ENCODE assay signal across 1 cellular context in the genomic region with DNA sequence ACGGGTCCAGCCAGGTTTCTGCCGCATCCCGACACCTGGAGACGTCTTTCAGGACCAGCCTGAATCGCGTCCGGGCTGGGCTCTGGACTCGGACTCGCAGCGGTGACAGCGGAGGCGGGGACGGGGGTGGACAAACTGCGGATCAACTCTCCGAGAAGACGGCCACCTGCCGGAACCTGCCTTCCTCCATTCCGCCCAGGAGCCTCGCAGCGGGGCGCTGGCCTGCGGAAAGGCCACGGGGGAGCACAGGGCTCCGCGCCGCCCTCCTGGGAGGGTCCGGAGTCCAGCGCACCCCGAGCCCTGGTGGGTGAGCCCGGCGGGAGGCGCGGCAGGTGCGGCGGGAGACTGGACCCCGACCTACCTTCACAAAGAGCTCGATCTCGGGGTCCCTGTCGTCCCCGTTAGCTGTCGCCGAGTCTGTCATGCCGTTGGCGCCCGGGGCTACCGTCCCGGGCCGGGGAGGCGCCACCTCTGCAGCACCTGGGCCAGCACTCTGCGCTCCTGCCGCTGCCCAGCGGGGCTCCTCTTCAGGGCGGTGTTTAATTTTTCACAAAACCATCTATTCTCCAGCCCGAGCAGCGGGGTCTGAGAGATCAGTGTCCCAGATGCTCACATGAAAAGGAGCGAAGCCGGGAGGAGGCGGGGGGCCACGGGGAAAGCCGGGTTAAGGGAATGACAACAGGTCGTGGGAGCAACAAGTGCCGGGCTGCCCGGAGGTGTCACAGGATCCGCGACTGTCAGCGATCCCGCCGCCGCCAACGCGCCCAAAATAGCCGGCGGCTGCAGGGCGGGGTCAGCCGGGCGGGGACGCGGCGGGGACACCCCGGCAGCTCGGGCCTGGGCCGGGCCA.
TF ChIP-seq lines count a peak whose summit lies in the region.

A gene (minus strand): TSS at position 742 of the 850 bp plus-strand sequence. CDS start 318 bp downstream, at position 424.

TF ChIP-seq in HEK293, 187 proteins besides CTCF, POLR2A, EP300 and RAD21 (continued from another document and continues in another):
- TF ChIP-seq, protein P1, sequence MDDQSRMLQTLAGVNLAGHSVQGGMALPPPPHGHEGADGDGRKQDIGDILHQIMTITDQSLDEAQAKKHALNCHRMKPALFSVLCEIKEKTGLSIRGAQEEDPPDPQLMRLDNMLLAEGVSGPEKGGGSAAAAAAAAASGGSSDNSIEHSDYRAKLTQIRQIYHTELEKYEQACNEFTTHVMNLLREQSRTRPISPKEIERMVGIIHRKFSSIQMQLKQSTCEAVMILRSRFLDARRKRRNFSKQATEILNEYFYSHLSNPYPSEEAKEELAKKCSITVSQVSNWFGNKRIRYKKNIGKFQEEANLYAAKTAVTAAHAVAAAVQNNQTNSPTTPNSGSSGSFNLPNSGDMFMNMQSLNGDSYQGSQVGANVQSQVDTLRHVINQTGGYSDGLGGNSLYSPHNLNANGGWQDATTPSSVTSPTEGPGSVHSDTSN (CRISPR knock-in tag; IDR thresholded peaks at IDR 0.05), result 0 out of 2 replicates have a peak, but pooled peaks have one; percentile 62
- TF ChIP-seq ZFHX2 (tag by site-specific recombination; conservative IDR thresholded peaks at IDR 0.05) (peak; percentile 69), ZNF585B (tag by site-specific recombination; IDR thresholded peaks at IDR 0.05) (no peak), ZNF223 (tag by site-specific recombination; IDR thresholded peaks at IDR 0.05) (no peak), ZNF707 (tag by site-specific recombination; IDR thresholded peaks at IDR 0.05) (no peak), ZNF24 (tag by site-specific recombination; IDR thresholded peaks at IDR 0.05) (no peak), ZNF654 (tag by site-specific recombination; IDR thresholded peaks at IDR 0.05; ENCODE audit: low read depth) (no peak), ZBTB20 (tag by site-specific recombination; IDR thresholded peaks at IDR 0.05) (peak; percentile 79), ZNF558 (tag by site-specific recombination; IDR thresholded peaks at IDR 0.05) (no peak), SP7 (tag by site-specific recombination; IDR thresholded peaks at IDR 0.05) (no peak), ZBTB17 (tag by site-specific recombination; IDR thresholded peaks at IDR 0.05) (peak; percentile 70), SALL2 (tag by site-specific recombination; IDR thresholded peaks at IDR 0.05; ENCODE audit: borderline replicate concordance) (no peak), ZEB2 (tag by site-specific recombination; IDR thresholded peaks at IDR 0.05) (peak; percentile 56; the same call in 1 of the 2 replicates), SCRT2 (tag by site-specific recombination; IDR thresholded peaks at IDR 0.05) (peak; percentile 100), ZNF433 (tag by site-specific recombination; IDR thresholded peaks at IDR 0.05; ENCODE audit: low read depth) (no peak), ZNF600 (tag by site-specific recombination; IDR thresholded peaks at IDR 0.05) (peak; percentile 65), ZNF777 (tag by site-specific recombination; IDR thresholded peaks at IDR 0.05; ENCODE audit: borderline replicate concordance) (0 out of 2 replicates have a peak, but pooled peaks have one; percentile 23), ZFP3 (tag by site-specific recombination; IDR thresholded peaks at IDR 0.05; ENCODE audit: low read depth) (no peak), SETDB1 (IDR thresholded peaks at IDR 0.05; ENCODE audit: insufficient read length, low read length) (no peak), ZNF658 (tag by site-specific recombination; IDR thresholded peaks at IDR 0.05) (no peak), ZNF626 (tag by site-specific recombination; IDR thresholded peaks at IDR 0.05) (no peak), ZNF571 (tag by site-specific recombination; IDR thresholded peaks at IDR 0.05) (no peak), ZIC2 (tag by site-specific recombination; IDR thresholded peaks at IDR 0.05) (peak; percentile 97), ZNF2 (tag by site-specific recombination; IDR thresholded peaks at IDR 0.05) (0 out of 2 replicates have a peak, but pooled peaks have one; percentile 57), ZNF510 (tag by site-specific recombination; IDR thresholded peaks at IDR 0.05; ENCODE audit: insufficient replicate concordance) (no peak), ZNF211 (tag by site-specific recombination; IDR thresholded peaks at IDR 0.05; ENCODE audit: low read depth) (no peak), ZNF677 (tag by site-specific recombination; IDR thresholded peaks at IDR 0.05) (peak; percentile 12; the same call in 1 of the 2 replicates), ZNF830 (tag by site-specific recombination; IDR thresholded peaks at IDR 0.05; ENCODE audit: low read depth) (no peak), ZNF174 (tag by site-specific recombination; IDR thresholded peaks at IDR 0.05) (no peak), KLF16 (tag by site-specific recombination; IDR thresholded peaks at IDR 0.05) (no peak), ZNF473 (tag by site-specific recombination; IDR thresholded peaks at IDR 0.05) (no peak), ZNF10 (tag by site-specific recombination; IDR thresholded peaks at IDR 0.05) (no peak), RBAK (tag by site-specific recombination; IDR thresholded peaks at IDR 0.05) (no peak), ZBTB21 (tag by site-specific recombination; IDR thresholded peaks at IDR 0.05) (no peak), EGR2 (tag by site-specific recombination; IDR thresholded peaks at IDR 0.05; ENCODE audit: low read depth) (peak; percentile 73)
- TF ChIP-seq, protein P2, sequence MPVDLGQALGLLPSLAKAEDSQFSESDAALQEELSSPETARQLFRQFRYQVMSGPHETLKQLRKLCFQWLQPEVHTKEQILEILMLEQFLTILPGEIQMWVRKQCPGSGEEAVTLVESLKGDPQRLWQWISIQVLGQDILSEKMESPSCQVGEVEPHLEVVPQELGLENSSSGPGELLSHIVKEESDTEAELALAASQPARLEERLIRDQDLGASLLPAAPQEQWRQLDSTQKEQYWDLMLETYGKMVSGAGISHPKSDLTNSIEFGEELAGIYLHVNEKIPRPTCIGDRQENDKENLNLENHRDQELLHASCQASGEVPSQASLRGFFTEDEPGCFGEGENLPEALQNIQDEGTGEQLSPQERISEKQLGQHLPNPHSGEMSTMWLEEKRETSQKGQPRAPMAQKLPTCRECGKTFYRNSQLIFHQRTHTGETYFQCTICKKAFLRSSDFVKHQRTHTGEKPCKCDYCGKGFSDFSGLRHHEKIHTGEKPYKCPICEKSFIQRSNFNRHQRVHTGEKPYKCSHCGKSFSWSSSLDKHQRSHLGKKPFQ (tag by site-specific recombination; IDR thresholded peaks at IDR 0.05), result no peak
- TF ChIP-seq, protein P3, sequence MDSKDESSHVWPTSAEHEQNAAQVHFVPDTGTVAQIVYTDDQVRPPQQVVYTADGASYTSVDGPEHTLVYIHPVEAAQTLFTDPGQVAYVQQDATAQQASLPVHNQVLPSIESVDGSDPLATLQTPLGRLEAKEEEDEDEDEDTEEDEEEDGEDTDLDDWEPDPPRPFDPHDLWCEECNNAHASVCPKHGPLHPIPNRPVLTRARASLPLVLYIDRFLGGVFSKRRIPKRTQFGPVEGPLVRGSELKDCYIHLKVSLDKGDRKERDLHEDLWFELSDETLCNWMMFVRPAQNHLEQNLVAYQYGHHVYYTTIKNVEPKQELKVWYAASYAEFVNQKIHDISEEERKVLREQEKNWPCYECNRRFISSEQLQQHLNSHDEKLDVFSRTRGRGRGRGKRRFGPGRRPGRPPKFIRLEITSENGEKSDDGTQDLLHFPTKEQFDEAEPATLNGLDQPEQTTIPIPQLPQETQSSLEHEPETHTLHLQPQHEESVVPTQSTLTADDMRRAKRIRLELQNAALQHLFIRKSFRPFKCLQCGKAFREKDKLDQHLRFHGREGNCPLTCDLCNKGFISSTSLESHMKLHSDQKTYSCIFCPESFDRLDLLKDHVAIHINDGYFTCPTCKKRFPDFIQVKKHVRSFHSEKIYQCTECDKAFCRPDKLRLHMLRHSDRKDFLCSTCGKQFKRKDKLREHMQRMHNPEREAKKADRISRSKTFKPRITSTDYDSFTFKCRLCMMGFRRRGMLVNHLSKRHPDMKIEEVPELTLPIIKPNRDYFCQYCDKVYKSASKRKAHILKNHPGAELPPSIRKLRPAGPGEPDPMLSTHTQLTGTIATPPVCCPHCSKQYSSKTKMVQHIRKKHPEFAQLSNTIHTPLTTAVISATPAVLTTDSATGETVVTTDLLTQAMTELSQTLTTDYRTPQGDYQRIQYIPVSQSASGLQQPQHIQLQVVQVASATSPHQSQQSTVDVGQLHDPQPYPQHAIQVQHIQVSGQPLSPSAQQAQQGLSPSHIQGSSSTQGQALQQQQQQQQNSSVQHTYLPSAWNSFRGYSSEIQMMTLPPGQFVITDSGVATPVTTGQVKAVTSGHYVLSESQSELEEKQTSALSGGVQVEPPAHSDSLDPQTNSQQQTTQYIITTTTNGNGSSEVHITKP (tag by site-specific recombination; IDR thresholded peaks at IDR 0.05), result peak; percentile 95
- TF ChIP-seq, protein P4, sequence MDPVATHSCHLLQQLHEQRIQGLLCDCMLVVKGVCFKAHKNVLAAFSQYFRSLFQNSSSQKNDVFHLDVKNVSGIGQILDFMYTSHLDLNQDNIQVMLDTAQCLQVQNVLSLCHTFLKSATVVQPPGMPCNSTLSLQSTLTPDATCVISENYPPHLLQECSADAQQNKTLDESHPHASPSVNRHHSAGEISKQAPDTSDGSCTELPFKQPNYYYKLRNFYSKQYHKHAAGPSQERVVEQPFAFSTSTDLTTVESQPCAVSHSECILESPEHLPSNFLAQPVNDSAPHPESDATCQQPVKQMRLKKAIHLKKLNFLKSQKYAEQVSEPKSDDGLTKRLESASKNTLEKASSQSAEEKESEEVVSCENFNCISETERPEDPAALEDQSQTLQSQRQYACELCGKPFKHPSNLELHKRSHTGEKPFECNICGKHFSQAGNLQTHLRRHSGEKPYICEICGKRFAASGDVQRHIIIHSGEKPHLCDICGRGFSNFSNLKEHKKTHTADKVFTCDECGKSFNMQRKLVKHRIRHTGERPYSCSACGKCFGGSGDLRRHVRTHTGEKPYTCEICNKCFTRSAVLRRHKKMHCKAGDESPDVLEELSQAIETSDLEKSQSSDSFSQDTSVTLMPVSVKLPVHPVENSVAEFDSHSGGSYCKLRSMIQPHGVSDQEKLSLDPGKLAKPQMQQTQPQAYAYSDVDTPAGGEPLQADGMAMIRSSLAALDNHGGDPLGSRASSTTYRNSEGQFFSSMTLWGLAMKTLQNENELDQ (tag by site-specific recombination; IDR thresholded peaks at IDR 0.05; ENCODE audit: low read depth), result no peak
- TF ChIP-seq, protein P5, sequence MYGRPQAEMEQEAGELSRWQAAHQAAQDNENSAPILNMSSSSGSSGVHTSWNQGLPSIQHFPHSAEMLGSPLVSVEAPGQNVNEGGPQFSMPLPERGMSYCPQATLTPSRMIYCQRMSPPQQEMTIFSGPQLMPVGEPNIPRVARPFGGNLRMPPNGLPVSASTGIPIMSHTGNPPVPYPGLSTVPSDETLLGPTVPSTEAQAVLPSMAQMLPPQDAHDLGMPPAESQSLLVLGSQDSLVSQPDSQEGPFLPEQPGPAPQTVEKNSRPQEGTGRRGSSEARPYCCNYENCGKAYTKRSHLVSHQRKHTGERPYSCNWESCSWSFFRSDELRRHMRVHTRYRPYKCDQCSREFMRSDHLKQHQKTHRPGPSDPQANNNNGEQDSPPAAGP (tag by site-specific recombination; IDR thresholded peaks at IDR 0.05), result 0 out of 2 replicates have a peak, but pooled peaks have one; percentile 26
- TF ChIP-seq, protein P6, sequence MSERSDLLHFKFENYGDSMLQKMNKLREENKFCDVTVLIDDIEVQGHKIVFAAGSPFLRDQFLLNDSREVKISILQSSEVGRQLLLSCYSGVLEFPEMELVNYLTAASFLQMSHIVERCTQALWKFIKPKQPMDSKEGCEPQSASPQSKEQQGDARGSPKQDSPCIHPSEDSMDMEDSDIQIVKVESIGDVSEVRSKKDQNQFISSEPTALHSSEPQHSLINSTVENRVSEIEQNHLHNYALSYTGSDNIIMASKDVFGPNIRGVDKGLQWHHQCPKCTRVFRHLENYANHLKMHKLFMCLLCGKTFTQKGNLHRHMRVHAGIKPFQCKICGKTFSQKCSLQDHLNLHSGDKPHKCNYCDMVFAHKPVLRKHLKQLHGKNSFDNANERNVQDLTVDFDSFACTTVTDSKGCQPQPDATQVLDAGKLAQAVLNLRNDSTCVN (tag by site-specific recombination; optimal IDR thresholded peaks at IDR 0.05), result peak; percentile 40
- TF ChIP-seq, protein P7, sequence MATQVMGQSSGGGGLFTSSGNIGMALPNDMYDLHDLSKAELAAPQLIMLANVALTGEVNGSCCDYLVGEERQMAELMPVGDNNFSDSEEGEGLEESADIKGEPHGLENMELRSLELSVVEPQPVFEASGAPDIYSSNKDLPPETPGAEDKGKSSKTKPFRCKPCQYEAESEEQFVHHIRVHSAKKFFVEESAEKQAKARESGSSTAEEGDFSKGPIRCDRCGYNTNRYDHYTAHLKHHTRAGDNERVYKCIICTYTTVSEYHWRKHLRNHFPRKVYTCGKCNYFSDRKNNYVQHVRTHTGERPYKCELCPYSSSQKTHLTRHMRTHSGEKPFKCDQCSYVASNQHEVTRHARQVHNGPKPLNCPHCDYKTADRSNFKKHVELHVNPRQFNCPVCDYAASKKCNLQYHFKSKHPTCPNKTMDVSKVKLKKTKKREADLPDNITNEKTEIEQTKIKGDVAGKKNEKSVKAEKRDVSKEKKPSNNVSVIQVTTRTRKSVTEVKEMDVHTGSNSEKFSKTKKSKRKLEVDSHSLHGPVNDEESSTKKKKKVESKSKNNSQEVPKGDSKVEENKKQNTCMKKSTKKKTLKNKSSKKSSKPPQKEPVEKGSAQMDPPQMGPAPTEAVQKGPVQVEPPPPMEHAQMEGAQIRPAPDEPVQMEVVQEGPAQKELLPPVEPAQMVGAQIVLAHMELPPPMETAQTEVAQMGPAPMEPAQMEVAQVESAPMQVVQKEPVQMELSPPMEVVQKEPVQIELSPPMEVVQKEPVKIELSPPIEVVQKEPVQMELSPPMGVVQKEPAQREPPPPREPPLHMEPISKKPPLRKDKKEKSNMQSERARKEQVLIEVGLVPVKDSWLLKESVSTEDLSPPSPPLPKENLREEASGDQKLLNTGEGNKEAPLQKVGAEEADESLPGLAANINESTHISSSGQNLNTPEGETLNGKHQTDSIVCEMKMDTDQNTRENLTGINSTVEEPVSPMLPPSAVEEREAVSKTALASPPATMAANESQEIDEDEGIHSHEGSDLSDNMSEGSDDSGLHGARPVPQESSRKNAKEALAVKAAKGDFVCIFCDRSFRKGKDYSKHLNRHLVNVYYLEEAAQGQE (tag by site-specific recombination; IDR thresholded peaks at IDR 0.05), result peak; percentile 74
- TF ChIP-seq, protein P8, sequence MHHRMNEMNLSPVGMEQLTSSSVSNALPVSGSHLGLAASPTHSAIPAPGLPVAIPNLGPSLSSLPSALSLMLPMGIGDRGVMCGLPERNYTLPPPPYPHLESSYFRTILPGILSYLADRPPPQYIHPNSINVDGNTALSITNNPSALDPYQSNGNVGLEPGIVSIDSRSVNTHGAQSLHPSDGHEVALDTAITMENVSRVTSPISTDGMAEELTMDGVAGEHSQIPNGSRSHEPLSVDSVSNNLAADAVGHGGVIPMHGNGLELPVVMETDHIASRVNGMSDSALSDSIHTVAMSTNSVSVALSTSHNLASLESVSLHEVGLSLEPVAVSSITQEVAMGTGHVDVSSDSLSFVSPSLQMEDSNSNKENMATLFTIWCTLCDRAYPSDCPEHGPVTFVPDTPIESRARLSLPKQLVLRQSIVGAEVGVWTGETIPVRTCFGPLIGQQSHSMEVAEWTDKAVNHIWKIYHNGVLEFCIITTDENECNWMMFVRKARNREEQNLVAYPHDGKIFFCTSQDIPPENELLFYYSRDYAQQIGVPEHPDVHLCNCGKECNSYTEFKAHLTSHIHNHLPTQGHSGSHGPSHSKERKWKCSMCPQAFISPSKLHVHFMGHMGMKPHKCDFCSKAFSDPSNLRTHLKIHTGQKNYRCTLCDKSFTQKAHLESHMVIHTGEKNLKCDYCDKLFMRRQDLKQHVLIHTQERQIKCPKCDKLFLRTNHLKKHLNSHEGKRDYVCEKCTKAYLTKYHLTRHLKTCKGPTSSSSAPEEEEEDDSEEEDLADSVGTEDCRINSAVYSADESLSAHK (tag by site-specific recombination; IDR thresholded peaks at IDR 0.05), result no peak
